In genomic region chr12:89237763-89238162, GRCh38 we compare ENCODE assay signal across 21 cellular contexts.
"Had no signal": no experiment of that assay in that cellular context is flagged by ENCODE, and none has a peak within 500 bp of the region (broad histone marks: within the 10 kb centered on the region; RNA-seq: fewer than 3 reads in every experiment).

No MANE protein-coding gene starts in this region.

- H3K27me3 Mint-ChIP-seq: activated CD4-positive, alpha-beta memory T cell treated with anti-CD3 and anti-CD28 coated beads, Interleukin-2, amount 10 ng/mL, durations not matched to agents 7 days and 5 days; activated CD4-positive, alpha-beta T cell treated with anti-CD3 and anti-CD28 coated beads, Interleukin-2, amount 10 ng/mL, durations not matched to agents 24 days and 14 days; activated naive CD4-positive, alpha-beta T cell treated with anti-CD3 and anti-CD28 coated beads, Interleukin-2, amount 10 ng/mL, durations not matched to agents 7 days and 5 days; stimulated activated naive B cell treated with anti-CD40 and anti-IgM and Interleukin-4, amounts not matched to agents 10 μg/mL and 1 μg/mL and 100 μg/mL, for 72 hours; type B pancreatic cell had no signal

- DNase-seq: activated CD4-positive, alpha-beta memory T cell treated with anti-CD3 and anti-CD28 coated beads, Interleukin-2, amount 10 ng/mL, durations not matched to agents 7 days and 5 days; activated CD4-positive, alpha-beta T cell treated with anti-CD3 and anti-CD28 coated beads, Interleukin-2, amount 10 ng/mL, durations not matched to agents 24 days and 14 days; activated effector memory CD4-positive, alpha-beta T cell treated with anti-CD3 and anti-CD28 coated beads, Interleukin-2, amount 50 U/mL, for 16 hours; activated naive CD4-positive, alpha-beta T cell treated with anti-CD3 and anti-CD28 coated beads, Interleukin-2, amount 10 ng/mL, durations not matched to agents 7 days and 5 days; activated T-cell treated with anti-CD3 and anti-CD28 coated beads, Interleukin-2, amount 50 U/mL, for 72 hours; cortex of kidney; erythroblast; immature natural killer cell; kidney glomerular epithelial cell; posterior cingulate gyrus; right lobe of liver; stimulated activated CD4-positive, alpha-beta T cell treated with anti-CD3 and anti-CD28 coated beads, Interleukin-15, amount 100 ng/mL, for 24 hours; stimulated activated naive B cell treated with anti-CD40 and anti-IgM and Interleukin-4, amounts not matched to agents 10 μg/mL and 1 μg/mL and 100 μg/mL, for 72 hours; testis had no signal

- H3K9me3 ChIP-seq: right lobe of liver, testis, vagina had no signal

- H3K4me3 Mint-ChIP-seq: activated CD4-positive, alpha-beta memory T cell treated with anti-CD3 and anti-CD28 coated beads, Interleukin-2, amount 10 ng/mL, durations not matched to agents 7 days and 5 days; activated naive CD4-positive, alpha-beta T cell treated with anti-CD3 and anti-CD28 coated beads, Interleukin-2, amount 10 ng/mL, durations not matched to agents 7 days and 5 days; stimulated activated naive B cell treated with anti-CD40 and anti-IgM and Interleukin-4, amounts not matched to agents 10 μg/mL and 1 μg/mL and 100 μg/mL, for 72 hours; type B pancreatic cell had no signal

- H3K27ac ChIP-seq: cardiac muscle cell, hepatocyte, testis, vagina, VCaP had no signal

- H3K27ac Mint-ChIP-seq: activated naive CD4-positive, alpha-beta T cell treated with anti-CD3 and anti-CD28 coated beads, Interleukin-2, amount 10 ng/mL, durations not matched to agents 7 days and 5 days; activated T-cell treated with anti-CD3 and anti-CD28 coated beads, Interleukin-2, amount 50 U/mL, for 72 hours; stimulated activated naive B cell treated with anti-CD40 and anti-IgM and Interleukin-4, amounts not matched to agents 10 μg/mL and 1 μg/mL and 100 μg/mL, for 72 hours; type B pancreatic cell had no signal

- ATAC-seq: activated CD4-positive, CD25-positive, alpha-beta regulatory T cell treated with anti-CD3 and anti-CD28 coated beads, Interleukin-2, amount 50 U/mL, for 24 hours; activated T-cell treated with anti-CD3 and anti-CD28 coated beads, Interleukin-2, amount 50 U/mL, for 72 hours; stimulated activated naive B cell treated with anti-CD40 and anti-IgM and Interleukin-4, amounts not matched to agents 10 μg/mL and 1 μg/mL and 100 μg/mL, for 72 hours had no signal

- H3K4me1 ChIP-seq: right lobe of liver, testis had no signal

- H3K27me3 ChIP-seq: cardiac muscle cell, hepatocyte, right lobe of liver, testis, vagina had no signal

- H3K36me3 ChIP-seq: cardiac muscle cell, right lobe of liver, vagina had no signal

- H3K36me3 Mint-ChIP-seq: stimulated activated naive B cell treated with anti-CD40 and anti-IgM and Interleukin-4, amounts not matched to agents 10 μg/mL and 1 μg/mL and 100 μg/mL, for 72 hours; type B pancreatic cell had no signal

- H3K4me3 ChIP-seq: cardiac muscle cell, hepatocyte, right lobe of liver, skin epidermis, testis, vagina had no signal
